In the genomic region with DNA sequence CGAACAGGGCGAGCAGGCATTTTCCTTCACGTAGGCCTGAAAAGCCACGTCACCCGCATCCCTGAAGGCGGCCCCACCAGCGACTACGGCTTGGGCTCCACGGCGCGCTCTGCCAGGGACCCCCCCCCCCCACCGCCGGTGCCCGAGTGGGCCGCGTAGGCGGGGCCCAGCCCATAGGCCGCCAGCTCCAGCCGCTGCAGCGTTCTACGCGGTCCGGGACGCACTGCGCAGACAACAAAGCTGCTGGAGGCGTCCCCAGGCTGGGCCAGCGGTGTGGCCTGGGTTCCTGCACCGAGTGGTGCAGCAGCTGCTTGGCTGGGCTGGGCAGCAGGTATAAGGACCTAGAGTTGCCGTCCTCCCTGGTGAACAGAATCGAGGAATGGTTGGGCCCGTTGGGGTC, we compare ENCODE assay signal across 42 cellular contexts. TPM values are rescaled to one million over a fixed set of nuclear protein-coding genes. Genes with fewer than 3 reads are reported as not detected.
"Had no signal": no experiment of that assay in that cellular context is flagged by ENCODE, and none has a peak within 500 bp of the region (broad histone marks: within the 10 kb centered on the region; RNA-seq: fewer than 3 reads in every experiment).

No MANE protein-coding gene starts in this region.

- H3K4me1 Mint-ChIP-seq: activated naive CD4-positive, alpha-beta T cell treated with anti-CD3 and anti-CD28 coated beads, Interleukin-2, amount 10 ng/mL, durations not matched to agents 7 days and 5 days; activated naive CD8-positive, alpha-beta T cell treated with anti-CD3 and anti-CD28 coated beads, Interleukin-2, amount 50 U/mL, for 24 hours; activated T-helper 17 cell treated with anti-CD3 and anti-CD28 coated beads, Interleukin-2, amount 50 U/mL, for 72 hours; brain; central memory CD8-positive, alpha-beta T cell had no signal

- H3K4me3 Mint-ChIP-seq: activated naive CD4-positive, alpha-beta T cell treated with anti-CD3 and anti-CD28 coated beads for 36 hours; activated naive CD4-positive, alpha-beta T cell treated with anti-CD3 and anti-CD28 coated beads, Interleukin-2, amount 10 ng/mL, durations not matched to agents 7 days and 5 days; activated naive CD4-positive, alpha-beta T cell treated with anti-CD3 and anti-CD28 coated beads, Interleukin-2, amount 50 U/mL, for 24 hours; activated naive CD8-positive, alpha-beta T cell; activated naive CD8-positive, alpha-beta T cell treated with anti-CD3 and anti-CD28 coated beads for 36 hours; activated naive CD8-positive, alpha-beta T cell treated with anti-CD3 and anti-CD28 coated beads, Interleukin-2, amount 10 ng/mL, durations not matched to agents 7 days and 5 days; activated naive CD8-positive, alpha-beta T cell treated with anti-CD3 and anti-CD28 coated beads, Interleukin-2, amount 50 U/mL, for 24 hours; activated T-cell treated with anti-CD3 and anti-CD28 coated beads, Interleukin-2, amount 50 U/mL, for 24 hours; activated T-cell treated with anti-CD3 and anti-CD28 coated beads, Interleukin-2, amount 50 U/mL, for 4 hours; activated T-cell treated with anti-CD3 and anti-CD28 coated beads, Interleukin-2, amount 50 U/mL, for 72 hours; activated T-helper 1 cell treated with anti-CD3 and anti-CD28 coated beads, Interleukin-12 subunit alpha, Interleukin-12 subunit beta, Interleukin-2, Interleukin-4 antibody, amounts not matched to agents 30 ng/mL and 10 ng/mL and 1 ng/mL, durations not matched to agents 14 hours and 24 hours and 36 hours; activated T-helper 17 cell treated with anti-CD3 and anti-CD28 coated beads, Interleukin-2, amount 50 U/mL, for 72 hours; brain; central memory CD8-positive, alpha-beta T cell had no signal

- H3K4me1 ChIP-seq: adrenal gland, ascending aorta, breast epithelium had no signal

- H3K27ac ChIP-seq: adrenal gland, ascending aorta, body of pancreas, brain microvascular endothelial cell, breast epithelium, cardiac muscle cell had no signal

- H3K27ac Mint-ChIP-seq: activated naive CD4-positive, alpha-beta T cell treated with anti-CD3 and anti-CD28 coated beads for 36 hours; activated naive CD4-positive, alpha-beta T cell treated with anti-CD3 and anti-CD28 coated beads, Interleukin-2, amount 10 ng/mL, durations not matched to agents 7 days and 5 days; activated naive CD4-positive, alpha-beta T cell treated with anti-CD3 and anti-CD28 coated beads, Interleukin-2, amount 50 U/mL, for 24 hours; activated naive CD4-positive, alpha-beta T cell treated with anti-CD3 and anti-CD28 coated beads, Interleukin-2, amount 50 U/mL, for 72 hours; activated naive CD8-positive, alpha-beta T cell; activated naive CD8-positive, alpha-beta T cell treated with anti-CD3 and anti-CD28 coated beads for 36 hours; activated naive CD8-positive, alpha-beta T cell treated with anti-CD3 and anti-CD28 coated beads, Interleukin-2, amount 10 ng/mL, durations not matched to agents 7 days and 5 days; activated naive CD8-positive, alpha-beta T cell treated with anti-CD3 and anti-CD28 coated beads, Interleukin-2, amount 50 U/mL, for 24 hours; activated T-cell treated with anti-CD3 and anti-CD28 coated beads, Interleukin-2, amount 50 U/mL, for 24 hours; activated T-cell treated with anti-CD3 and anti-CD28 coated beads, Interleukin-2, amount 50 U/mL, for 72 hours; activated T-helper 1 cell treated with anti-CD3 and anti-CD28 coated beads, Interleukin-12 subunit alpha, Interleukin-12 subunit beta, Interleukin-2, Interleukin-4 antibody, amounts not matched to agents 30 ng/mL and 10 ng/mL and 1 ng/mL, durations not matched to agents 14 hours and 24 hours and 36 hours; activated T-helper 17 cell treated with anti-CD3 and anti-CD28 coated beads, Interleukin-2, amount 50 U/mL, for 72 hours; activated T-helper 2 cell treated with anti-CD3 and anti-CD28 coated beads, Interferon-gamma antibody, Interleukin-2, Interleukin-4, amounts not matched to agents 10 μg/mL and 5 μg/mL and 100 μg/mL, durations not matched to agents 14 hours and 24 hours and 36 hours; brain had no signal

- H3K27me3 ChIP-seq: adrenal gland, ascending aorta, body of pancreas, brain microvascular endothelial cell, breast epithelium, cardiac muscle cell had no signal

- H3K9me3 Mint-ChIP-seq: activated naive CD4-positive, alpha-beta T cell treated with anti-CD3 and anti-CD28 coated beads for 36 hours; activated naive CD4-positive, alpha-beta T cell treated with anti-CD3 and anti-CD28 coated beads, Interleukin-2, amount 50 U/mL, for 24 hours; activated naive CD4-positive, alpha-beta T cell treated with anti-CD3 and anti-CD28 coated beads, Interleukin-2, amount 50 U/mL, for 72 hours; activated naive CD8-positive, alpha-beta T cell treated with anti-CD3 and anti-CD28 coated beads for 36 hours; activated naive CD8-positive, alpha-beta T cell treated with anti-CD3 and anti-CD28 coated beads, Interleukin-2, amount 50 U/mL, for 24 hours; activated T-cell treated with anti-CD3 and anti-CD28 coated beads, Interleukin-2, amount 50 U/mL, for 24 hours; activated T-cell treated with anti-CD3 and anti-CD28 coated beads, Interleukin-2, amount 50 U/mL, for 4 hours; activated T-cell treated with anti-CD3 and anti-CD28 coated beads, Interleukin-2, amount 50 U/mL, for 72 hours; activated T-helper 17 cell treated with anti-CD3 and anti-CD28 coated beads, Interleukin-2, amount 50 U/mL, for 72 hours; activated T-helper 2 cell treated with anti-CD3 and anti-CD28 coated beads, Interferon-gamma antibody, Interleukin-2, Interleukin-4, amounts not matched to agents 10 μg/mL and 5 μg/mL and 100 μg/mL, durations not matched to agents 14 hours and 24 hours and 36 hours; brain; central memory CD8-positive, alpha-beta T cell had no signal

- H3K36me3 ChIP-seq: adrenal gland, ascending aorta, brain microvascular endothelial cell, breast epithelium, cardiac muscle cell had no signal

- H3K4me3 ChIP-seq: adrenal gland, ascending aorta, body of pancreas, breast epithelium, cardiac muscle cell had no signal

- DNase-seq: activated effector memory CD4-positive, alpha-beta T cell treated with anti-CD3 and anti-CD28 coated beads, Interleukin-2, amount 50 U/mL, for 16 hours; activated effector memory CD4-positive, alpha-beta T cell treated with Interleukin-2 at 50 U/mL for 16 hours; activated gamma-delta T cell; activated gamma-delta T cell treated with Interleukin-2 at 50 U/mL for 16 hours; activated naive CD4-positive, alpha-beta T cell; activated naive CD4-positive, alpha-beta T cell treated with anti-CD3 and anti-CD28 coated beads for 36 hours; activated naive CD4-positive, alpha-beta T cell treated with anti-CD3 and anti-CD28 coated beads, Interleukin-2, amount 10 ng/mL, durations not matched to agents 7 days and 5 days; activated naive CD4-positive, alpha-beta T cell treated with anti-CD3 and anti-CD28 coated beads, Interleukin-2, amount 50 U/mL, for 16 hours; activated naive CD4-positive, alpha-beta T cell treated with Interleukin-2 at 50 U/mL for 16 hours; activated naive CD8-positive, alpha-beta T cell treated with anti-CD3 and anti-CD28 coated beads for 36 hours; activated naive CD8-positive, alpha-beta T cell treated with anti-CD3 and anti-CD28 coated beads, Interleukin-2, amount 10 ng/mL, durations not matched to agents 7 days and 5 days; activated naive CD8-positive, alpha-beta T cell treated with anti-CD3 and anti-CD28 coated beads, Interleukin-2, amount 50 U/mL, for 24 hours; activated T-cell treated with anti-CD3 and anti-CD28 coated beads for 4 hours; activated T-cell treated with anti-CD3 and anti-CD28 coated beads, Interleukin-2, amount 50 U/mL, for 1 hour; activated T-cell treated with anti-CD3 and anti-CD28 coated beads, Interleukin-2, amount 50 U/mL, for 24 hours; activated T-cell treated with anti-CD3 and anti-CD28 coated beads, Interleukin-2, amount 50 U/mL, for 4 hours; activated T-cell treated with anti-CD3 and anti-CD28 coated beads, Interleukin-2, amount 50 U/mL, for 48 hours; activated T-cell treated with anti-CD3 and anti-CD28 coated beads, Interleukin-2, amount 50 U/mL, for 72 hours; adrenal gland; amniotic stem cell; amygdala; anterior cingulate cortex; aorta; brain microvascular endothelial cell; caudate nucleus; central memory CD4-positive, alpha-beta T cell; cerebellar nuclear complex had no signal

- H3K27me3 Mint-ChIP-seq: activated naive CD4-positive, alpha-beta T cell treated with anti-CD3 and anti-CD28 coated beads, Interleukin-2, amount 10 ng/mL, durations not matched to agents 7 days and 5 days; activated naive CD4-positive, alpha-beta T cell treated with anti-CD3 and anti-CD28 coated beads, Interleukin-2, amount 50 U/mL, for 24 hours; activated naive CD8-positive, alpha-beta T cell; activated naive CD8-positive, alpha-beta T cell treated with anti-CD3 and anti-CD28 coated beads, Interleukin-2, amount 50 U/mL, for 24 hours had no signal

- H3K9me3 ChIP-seq: adrenal gland, ascending aorta, body of pancreas, breast epithelium had no signal

- H3K36me3 Mint-ChIP-seq: activated naive CD4-positive, alpha-beta T cell treated with anti-CD3 and anti-CD28 coated beads, Interleukin-2, amount 10 ng/mL, durations not matched to agents 7 days and 5 days; activated naive CD4-positive, alpha-beta T cell treated with anti-CD3 and anti-CD28 coated beads, Interleukin-2, amount 50 U/mL, for 24 hours; activated naive CD4-positive, alpha-beta T cell treated with anti-CD3 and anti-CD28 coated beads, Interleukin-2, amount 50 U/mL, for 72 hours; activated naive CD8-positive, alpha-beta T cell; activated naive CD8-positive, alpha-beta T cell treated with anti-CD3 and anti-CD28 coated beads for 36 hours; activated naive CD8-positive, alpha-beta T cell treated with anti-CD3 and anti-CD28 coated beads, Interleukin-2, amount 10 ng/mL, durations not matched to agents 7 days and 5 days; brain had no signal

RNA-seq across cellular contexts. Expression of a gene that starts 18.3 kb away (rescaled TPM):
- total RNA-seq: activated naive CD4-positive, alpha-beta T cell treated with anti-CD3 and anti-CD28 coated beads for 36 hours; activated naive CD4-positive, alpha-beta T cell treated with anti-CD3 and anti-CD28 coated beads, Interleukin-2, amount 50 U/mL, for 72 hours; activated naive CD8-positive, alpha-beta T cell treated with anti-CD3 and anti-CD28 coated beads for 36 hours; activated naive CD8-positive, alpha-beta T cell treated with anti-CD3 and anti-CD28 coated beads, Interleukin-2, amount 10 ng/mL, durations not matched to agents 7 days and 5 days; activated T-cell treated with anti-CD3 and anti-CD28 coated beads, Interleukin-2, amount 50 U/mL, for 4 hours; activated T-helper 1 cell treated with anti-CD3 and anti-CD28 coated beads, Interleukin-12 subunit alpha, Interleukin-12 subunit beta, Interleukin-2, Interleukin-4 antibody, amounts not matched to agents 30 ng/mL and 10 ng/mL and 1 ng/mL, durations not matched to agents 14 hours and 24 hours and 36 hours; activated T-helper 17 cell treated with anti-CD3 and anti-CD28 coated beads, Interleukin-2, amount 50 U/mL, for 72 hours; activated T-helper 2 cell treated with anti-CD3 and anti-CD28 coated beads, Interferon-gamma antibody, Interleukin-2, Interleukin-4, amounts not matched to agents 10 μg/mL and 5 μg/mL and 100 μg/mL, durations not matched to agents 14 hours and 24 hours and 36 hours; aorta; ascending aorta; astrocyte; bronchial epithelial cell; cardiac muscle cell; cardiac septum had no signal
- polyA plus RNA-seq: cardiac muscle cell had no signal
